In the genomic region with DNA sequence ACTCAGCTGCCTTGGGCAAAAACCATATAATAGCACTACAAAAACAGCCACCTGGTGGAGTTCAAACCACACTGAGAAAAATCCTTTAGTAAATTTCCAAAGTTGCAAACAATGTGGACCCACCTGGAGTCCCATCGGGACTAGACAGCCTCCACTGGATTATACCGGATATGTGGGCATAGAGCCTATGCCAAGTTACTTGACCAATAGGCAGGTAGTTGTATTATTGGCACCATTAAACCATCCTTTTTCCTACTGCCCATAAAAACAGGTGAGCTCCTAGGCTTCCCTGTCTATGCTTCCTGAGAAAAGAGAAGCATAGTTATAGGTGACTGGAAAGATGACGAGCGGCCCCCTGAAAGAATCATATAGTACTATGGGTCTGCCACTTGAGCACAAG, we compare ENCODE assay signal across 32 cellular contexts. TPM values are rescaled to one million over a fixed set of nuclear protein-coding genes. Genes with fewer than 3 reads are reported as not detected.
"Had no signal": no experiment of that assay in that cellular context is flagged by ENCODE, and none has a peak within 500 bp of the region (broad histone marks: within the 10 kb centered on the region; RNA-seq: fewer than 3 reads in every experiment).

No MANE protein-coding gene starts in this region.

- ATAC-seq: activated CD8-positive, alpha-beta T cell treated with anti-CD3 and anti-CD28 coated beads, Interleukin-2, amount 10 ng/mL, durations not matched to agents 7 days and 5 days; activated naive CD8-positive, alpha-beta T cell treated with anti-CD3 and anti-CD28 coated beads, Interleukin-2, amount 50 U/mL, for 24 hours; body of pancreas; gastroesophageal sphincter; left cardiac atrium; naive thymus-derived CD8-positive, alpha-beta T cell; stimulated activated memory B cell treated with anti-CD40 and anti-IgM and Interleukin-4, amounts not matched to agents 10 μg/mL and 1 μg/mL and 100 μg/mL, for 72 hours had no signal

- H3K36me3 ChIP-seq: esophagus squamous epithelium, gastroesophageal sphincter, neural progenitor cell, sigmoid colon, stomach, suprapubic skin, uterus, WERI-Rb-1 had no signal

- H3K9me3 Mint-ChIP-seq: activated naive CD8-positive, alpha-beta T cell treated with anti-CD3 and anti-CD28 coated beads, Interleukin-2, amount 50 U/mL, for 24 hours; activated T-helper 1 cell treated with anti-CD3 and anti-CD28 coated beads, Interleukin-12 subunit alpha, Interleukin-12 subunit beta, Interleukin-2, Interleukin-4 antibody, amounts not matched to agents 30 ng/mL and 10 ng/mL and 1 ng/mL, durations not matched to agents 14 hours and 24 hours and 36 hours; neural progenitor cell had no signal

- H3K9ac ChIP-seq: neural progenitor cell had no signal

- DNase-seq: activated CD4-positive, alpha-beta T cell treated with anti-CD3 and anti-CD28 coated beads, Interleukin-2, amount 50 U/mL, for 1 hour; activated CD4-positive, CD25-positive, alpha-beta regulatory T cell treated with anti-CD3 and anti-CD28 coated beads, Interleukin-2, amount 50 U/mL, for 72 hours; activated CD8-positive, alpha-beta T cell treated with anti-CD3 and anti-CD28 coated beads, Interleukin-2, amount 10 ng/mL, durations not matched to agents 7 days and 5 days; activated gamma-delta T cell; activated naive CD4-positive, alpha-beta T cell treated with anti-CD3 and anti-CD28 coated beads, Interleukin-2, amount 50 U/mL, for 16 hours; activated naive CD8-positive, alpha-beta T cell treated with anti-CD3 and anti-CD28 coated beads, Interleukin-2, amount 50 U/mL, for 24 hours; anterior cingulate cortex; body of pancreas; effector CD4-positive, alpha-beta T cell; esophagus squamous epithelium; head of caudate nucleus; islet precursor cell; left cardiac atrium; naive thymus-derived CD8-positive, alpha-beta T cell; retina; sigmoid colon; stimulated activated CD4-positive, alpha-beta T cell treated with anti-CD3 and anti-CD28 coated beads, Interleukin-15, amount 100 ng/mL, for 24 hours; stomach; uterus; WERI-Rb-1 had no signal

- H2AFZ ChIP-seq: neural progenitor cell had no signal

- H3K4me1 ChIP-seq: body of pancreas, sigmoid colon, stomach, uterus had no signal

- H3K27ac Mint-ChIP-seq: activated CD8-positive, alpha-beta T cell treated with anti-CD3 and anti-CD28 coated beads, Interleukin-2, amount 10 ng/mL, durations not matched to agents 7 days and 5 days; activated naive CD8-positive, alpha-beta T cell treated with anti-CD3 and anti-CD28 coated beads, Interleukin-2, amount 50 U/mL, for 24 hours; activated T-helper 1 cell treated with anti-CD3 and anti-CD28 coated beads, Interleukin-12 subunit alpha, Interleukin-12 subunit beta, Interleukin-2, Interleukin-4 antibody, amounts not matched to agents 30 ng/mL and 10 ng/mL and 1 ng/mL, durations not matched to agents 14 hours and 24 hours and 36 hours; dendritic cell treated with granulocyte-macrophage colony-stimulating factor and Interleukin-4, amounts not matched to agents 40 ng/mL and 50 ng/mL, for 4 days; naive thymus-derived CD8-positive, alpha-beta T cell; neural progenitor cell; progenitor cell of endocrine pancreas; stimulated activated memory B cell treated with anti-CD40 and anti-IgM and Interleukin-4, amounts not matched to agents 10 μg/mL and 1 μg/mL and 100 μg/mL, for 72 hours had no signal

- H3K9me3 ChIP-seq: body of pancreas, esophagus squamous epithelium, gastroesophageal sphincter, sigmoid colon, stomach, suprapubic skin, uterus had no signal

- FAIRE-seq: TTC549 had no signal

- H3K36me3 Mint-ChIP-seq: neural progenitor cell had no signal

- H3K4me3 ChIP-seq: body of pancreas, esophagus squamous epithelium, gastroesophageal sphincter, neural progenitor cell, sigmoid colon, smooth muscle cell, stomach, suprapubic skin, uterus had no signal

- H3K4me3 Mint-ChIP-seq: activated CD8-positive, alpha-beta T cell treated with anti-CD3 and anti-CD28 coated beads, Interleukin-2, amount 10 ng/mL, durations not matched to agents 7 days and 5 days; activated naive CD8-positive, alpha-beta T cell treated with anti-CD3 and anti-CD28 coated beads, Interleukin-2, amount 50 U/mL, for 24 hours; activated T-helper 1 cell treated with anti-CD3 and anti-CD28 coated beads, Interleukin-12 subunit alpha, Interleukin-12 subunit beta, Interleukin-2, Interleukin-4 antibody, amounts not matched to agents 30 ng/mL and 10 ng/mL and 1 ng/mL, durations not matched to agents 14 hours and 24 hours and 36 hours; dendritic cell treated with granulocyte-macrophage colony-stimulating factor and Interleukin-4, amounts not matched to agents 40 ng/mL and 50 ng/mL, for 4 days; naive thymus-derived CD8-positive, alpha-beta T cell; neural progenitor cell; stimulated activated memory B cell treated with anti-CD40 and anti-IgM and Interleukin-4, amounts not matched to agents 10 μg/mL and 1 μg/mL and 100 μg/mL, for 72 hours had no signal

- H3K27me3 ChIP-seq: body of pancreas, esophagus squamous epithelium, gastroesophageal sphincter, neural progenitor cell, sigmoid colon, stomach, suprapubic skin, uterus had no signal

- H3K4me1 Mint-ChIP-seq: activated naive CD8-positive, alpha-beta T cell treated with anti-CD3 and anti-CD28 coated beads, Interleukin-2, amount 50 U/mL, for 24 hours; naive thymus-derived CD8-positive, alpha-beta T cell had no signal

- H3K4me2 ChIP-seq: neural progenitor cell, smooth muscle cell had no signal

- H3K27ac ChIP-seq: body of pancreas, esophagus squamous epithelium, gastroesophageal sphincter, neural progenitor cell, sigmoid colon, stomach, suprapubic skin, uterus, WERI-Rb-1 had no signal

- H3K27me3 Mint-ChIP-seq: dendritic cell treated with granulocyte-macrophage colony-stimulating factor and Interleukin-4, amounts not matched to agents 40 ng/mL and 50 ng/mL, for 4 days; progenitor cell of endocrine pancreas had no signal

RNA-seq across cellular contexts. Expression of a gene that starts 51.7 kb away (rescaled TPM):
- total RNA-seq: activated CD8-positive, alpha-beta T cell treated with anti-CD3 and anti-CD28 coated beads, Interleukin-2, amount 10 ng/mL, durations not matched to agents 7 days and 5 days; activated T-helper 1 cell treated with anti-CD3 and anti-CD28 coated beads, Interleukin-12 subunit alpha, Interleukin-12 subunit beta, Interleukin-2, Interleukin-4 antibody, amounts not matched to agents 30 ng/mL and 10 ng/mL and 1 ng/mL, durations not matched to agents 14 hours and 24 hours and 36 hours; body of pancreas; cardiac septum; chondrocyte; mesenteric fat pad; naive thymus-derived CD8-positive, alpha-beta T cell; stomach had no signal
- polyA plus RNA-seq: naive thymus-derived CD8-positive, alpha-beta T cell had no signal
